Comparison of ENCODE assay signal across 1 cellular context in genomic region chr20:50358166-50358565, GRCh38.
TF ChIP-seq lines count a peak whose summit lies in the region.

No MANE protein-coding gene starts in this region.

TF ChIP-seq in HepG2, 621 proteins besides CTCF, POLR2A, EP300 and RAD21 (continued from another document):
- TF ChIP-seq SNAPC4 (CRISPR knock-in tag; IDR thresholded peaks at IDR 0.05) (no peak), FOSL2 (CRISPR knock-in tag; IDR thresholded peaks at IDR 0.05) (no peak), ZNF121 (CRISPR knock-in tag; IDR thresholded peaks at IDR 0.05) (no peak), SUZ12 (IDR thresholded peaks at IDR 0.05; ENCODE audit: low read depth, low read length) (no peak), ZHX2 (IDR thresholded peaks at IDR 0.05; ENCODE audit: low read depth) (no peak), ZHX2 (CRISPR knock-in tag; IDR thresholded peaks at IDR 0.05; ENCODE audit: borderline replicate concordance) (no peak), ZBTB21 (CRISPR knock-in tag; IDR thresholded peaks at IDR 0.05) (no peak)
